ENCODE assay signal across 1 cellular context in the genomic region with DNA sequence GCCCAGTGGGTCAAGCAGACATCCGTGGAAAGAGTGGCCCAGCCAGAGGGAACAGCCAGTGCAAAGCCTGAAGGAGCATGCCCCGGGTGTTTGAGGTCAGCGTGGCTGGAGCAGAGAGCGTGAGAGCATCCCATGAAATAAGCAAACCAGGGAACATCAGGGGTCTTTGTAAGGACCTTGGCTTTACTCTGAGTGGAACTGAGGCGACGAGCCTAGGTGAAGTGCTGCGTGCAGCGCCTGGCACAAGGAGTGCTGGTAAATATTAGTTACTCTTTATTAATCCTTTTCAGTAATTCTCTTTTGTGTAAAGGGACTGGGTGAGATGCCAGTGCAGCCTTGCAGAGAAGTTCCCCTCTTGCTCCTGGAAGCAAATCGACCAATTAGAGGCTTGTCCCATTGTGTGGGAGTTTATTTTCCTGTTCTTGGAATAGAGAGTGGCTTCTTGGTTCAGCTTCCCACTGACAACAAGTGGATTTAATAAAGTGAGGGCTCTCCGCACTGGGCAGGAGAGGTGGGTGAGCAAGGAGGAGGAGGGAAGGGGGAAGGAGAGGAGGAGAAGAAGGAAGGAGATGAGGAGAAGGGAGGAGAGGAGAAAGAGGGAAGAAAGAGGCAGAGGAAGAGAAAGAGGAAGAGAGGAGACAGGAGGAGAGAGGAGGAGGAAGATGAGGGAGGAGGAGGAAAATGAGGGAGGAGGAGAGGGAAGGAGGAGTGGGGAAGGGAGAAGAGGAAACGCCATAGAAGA.
TF ChIP-seq lines count a peak whose summit lies in the region.

No MANE protein-coding gene starts in this region.

TF ChIP-seq in GM23338, 12 proteins besides CTCF, POLR2A, EP300 and RAD21 (continued from another document):
- TF ChIP-seq ETS1 (IDR thresholded peaks at IDR 0.05) (no peak), JUNB (IDR thresholded peaks at IDR 0.05; ENCODE audit: unreplicated experiment) (no peak), ZNF114 (CRISPR knock-in tag; IDR thresholded peaks at IDR 0.05) (no peak), CREB1 (CRISPR knock-in tag; IDR thresholded peaks at IDR 0.05; ENCODE audit: low read depth) (no peak), EZH2 (IDR thresholded peaks at IDR 0.05; ENCODE audit: low read depth, unreplicated experiment) (no peak), REST (IDR thresholded peaks at IDR 0.05; ENCODE audit: unreplicated experiment) (no peak)
TF ChIP-seq in GM23338: peak in this region for 0.
